Comparison of ENCODE assay signal across 21 cellular contexts in the genomic region with DNA sequence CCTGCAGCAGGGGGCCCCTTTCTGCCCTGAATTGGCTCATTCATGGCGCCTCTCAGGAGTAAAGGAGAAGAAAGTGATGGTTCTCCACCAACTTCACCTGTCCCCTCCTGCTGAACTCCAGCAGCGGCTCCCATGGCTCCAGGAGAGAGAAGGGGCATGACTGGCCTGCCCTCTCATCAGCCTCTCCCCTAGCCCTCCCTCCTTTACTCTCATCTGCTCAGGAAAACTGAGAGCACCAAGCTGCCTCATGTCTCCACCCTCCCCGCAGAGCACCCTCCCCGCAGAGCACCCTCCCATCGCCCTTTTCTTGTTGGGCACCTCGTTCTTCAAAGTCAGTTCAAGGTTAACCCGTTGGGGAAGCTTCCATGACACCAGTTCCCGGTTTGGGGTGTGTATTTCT.
DNase-seq lines count a peak whose midpoint lies in the region; ATAC-seq, FAIRE-seq and TF ChIP-seq lines count a peak whose summit lies in the region.
"Had no signal": no experiment of that assay in that cellular context is flagged by ENCODE, and none has a peak within 500 bp of the region (broad histone marks: within the 10 kb centered on the region; RNA-seq: fewer than 3 reads in every experiment).

No MANE protein-coding gene starts in this region.

- CTCF ChIA-PET in A549 (lab: Yijun Ruan, JAX), result interaction anchor here (1.7 to 1.9 kb wide), 2 partner anchors 11 to 56 kb away, joined by 5 to 6 read pairs; no protein-coding TSS in a partner anchor

- H3K79me1 ChIP-seq in neuronal stem cell (ENCODE audit: low read depth, low read length), result peaks cover 2% of the 10 kb centered on the region

- TF ChIP-seq CTCF in A549 (IDR thresholded peaks at IDR 0.05) (no peak), glutamatergic neuron (IDR thresholded peaks at IDR 0.05; ENCODE audit: partially characterized antibody, unreplicated experiment) (no peak), WERI-Rb-1 (IDR thresholded peaks at IDR 0.05; ENCODE audit: low read depth, low read length) (no peak)

- H3K27ac ChIP-seq in A549 (peak overlapping the region; percentile 38 to 74; a peak in 5 of 6 replicates), neuronal stem cell (replicated peaks; ENCODE audit: low read length) (no peak overlapping the region), WERI-Rb-1 (no peak overlapping the region)
- H3K27ac ChIP-seq: BLaER1, C4-2B, GM23248 had no signal

- H3K23ac ChIP-seq in neuronal stem cell (ENCODE audit: low read depth, low read length, poor library complexity), result no peak overlapping the region

- H3K9ac ChIP-seq in neuronal stem cell (ENCODE audit: low read depth, low read length, poor library complexity), result no peak overlapping the region
- H3K9ac ChIP-seq: BLaER1, GM23248 had no signal

- 91% methylated on average over 8 of the region's 8 CpGs for WGBS in A549 (ENCODE audit: missing lambda C conversion rate)
- no CpG with 5 or more reads among the region's 8 CpGs for WGBS in neuronal stem cell (ENCODE audit: extremely low coverage in 2 of 2, insufficient read length in 2 of 2, insufficient replicate concordance in 1 of 2), 2 donors

- POLR2A ChIA-PET in A549 (lab: Yijun Ruan, JAX), result no interaction called here

- H4K91ac ChIP-seq in neuronal stem cell (ENCODE audit: low read depth, low read length, poor library complexity), result no peak overlapping the region

- H3K9me3 Mint-ChIP-seq in glutamatergic neuron (ENCODE audit: unreplicated experiment), result peaks cover 3% of the 10 kb centered on the region
- no peaks in the 10 kb centered on the region for H3K9me3 Mint-ChIP-seq in stimulated activated effector memory CD8-positive, alpha-beta T cell treated with anti-CD3 and anti-CD28 coated beads, Interleukin-12 subunit alpha, Interleukin-12 subunit beta, amount 100 ng/mL, for 72 hours
- H3K9me3 Mint-ChIP-seq: CD4-positive, CD25-positive, alpha-beta regulatory T cell; CD8-positive, alpha-beta T cell had no signal

- H3K27ac Mint-ChIP-seq in glutamatergic neuron (ENCODE audit: unreplicated experiment), result no peak overlapping the region
- peak overlapping the region; percentile 29 for H3K27ac Mint-ChIP-seq in stimulated activated effector memory CD8-positive, alpha-beta T cell treated with anti-CD3 and anti-CD28 coated beads, Interleukin-12 subunit alpha, Interleukin-12 subunit beta, amount 100 ng/mL, for 72 hours
- H3K27ac Mint-ChIP-seq: B cell; CD4-positive, CD25-positive, alpha-beta regulatory T cell; CD8-positive, alpha-beta T cell had no signal

- no peak overlapping the region for H3K18ac ChIP-seq in neuronal stem cell (ENCODE audit: low read length)

- H4K8ac ChIP-seq in neuronal stem cell (ENCODE audit: low read depth, low read length), result no peak overlapping the region

- H3K4me3 Mint-ChIP-seq in glutamatergic neuron (ENCODE audit: unreplicated experiment), result no peak overlapping the region
- H3K4me3 Mint-ChIP-seq in stimulated activated effector memory CD8-positive, alpha-beta T cell treated with anti-CD3 and anti-CD28 coated beads, Interleukin-12 subunit alpha, Interleukin-12 subunit beta, amount 100 ng/mL, for 72 hours, result no peak overlapping the region
- H3K4me3 Mint-ChIP-seq: B cell; CD4-positive, CD25-positive, alpha-beta regulatory T cell; CD8-positive, alpha-beta T cell had no signal

- H3K9me3 ChIP-seq in A549 (no peaks in the 10 kb centered on the region), neuronal stem cell (replicated peaks in 1 of 2; ENCODE audit: control insufficient read depth in 2 of 2, insufficient read depth in 1 of 2, low read depth in 1 of 2, low read length in 2 of 2) (no peaks in the 10 kb centered on the region), WERI-Rb-1 (ENCODE audit: severe bottlenecking) (no peaks in the 10 kb centered on the region)
- H3K9me3 ChIP-seq: BLaER1, Caco-2 had no signal

- H3K36me3 ChIP-seq in neuronal stem cell (replicated peaks in 1 of 2; ENCODE audit: control insufficient read depth in 2 of 2, insufficient read depth in 2 of 2, low read length in 2 of 2) (peaks cover 0 to 9% of the 10 kb centered on the region in 2 donors), WERI-Rb-1 (no peaks in the 10 kb centered on the region)

- no peak overlapping the region for H3K4ac ChIP-seq in neuronal stem cell (ENCODE audit: low read length)

- peak overlapping the region; percentile 58 for H2AK5ac ChIP-seq in neuronal stem cell (ENCODE audit: low read depth, low read length)

- H3K4me1 Mint-ChIP-seq in glutamatergic neuron (ENCODE audit: low read depth, unreplicated experiment), result peaks cover 6% of the 10 kb centered on the region
- peaks cover 9% of the 10 kb centered on the region for H3K4me1 Mint-ChIP-seq in stimulated activated effector memory CD8-positive, alpha-beta T cell treated with anti-CD3 and anti-CD28 coated beads, Interleukin-12 subunit alpha, Interleukin-12 subunit beta, amount 100 ng/mL, for 72 hours
- H3K4me1 Mint-ChIP-seq: B cell; CD4-positive, CD25-positive, alpha-beta regulatory T cell had no signal

- H3K27me3 Mint-ChIP-seq in glutamatergic neuron (ENCODE audit: unreplicated experiment), result peaks cover 2% of the 10 kb centered on the region
- H3K27me3 Mint-ChIP-seq: CD4-positive, CD25-positive, alpha-beta regulatory T cell had no signal

- TF ChIP-seq POLR2A in A549 (IDR thresholded peaks at IDR 0.05; ENCODE audit: low read length), result no peak

- TF ChIP-seq EP300 in A549 (IDR thresholded peaks at IDR 0.05), result no peak

- H3K27me3 ChIP-seq in neuronal stem cell (ENCODE audit: control insufficient read depth in 3 of 3, insufficient read depth in 3 of 3, low read depth in 1 of 3, low read length in 3 of 3), result no peaks in the 10 kb centered on the region
- H3K27me3 ChIP-seq in WERI-Rb-1 (ENCODE audit: insufficient read depth, low read depth, severe bottlenecking), result no peaks in the 10 kb centered on the region
- H3K27me3 ChIP-seq: BLaER1 had no signal

- H2BK12ac ChIP-seq in neuronal stem cell (ENCODE audit: low read length), result no peak overlapping the region

- H3K4me2 ChIP-seq in A549 (no peak overlapping the region), neuronal stem cell (ENCODE audit: insufficient read depth, low read length, poor library complexity, severe bottlenecking) (no peak overlapping the region)
- H3K4me2 ChIP-seq: BLaER1 had no signal

- H2AFZ ChIP-seq in neuronal stem cell (ENCODE audit: low read length), result no peak overlapping the region
- H2AFZ ChIP-seq: GM23248 had no signal

- peaks cover 5% of the 10 kb centered on the region for H3K36me3 Mint-ChIP-seq in glutamatergic neuron (ENCODE audit: unreplicated experiment)
- peaks cover 4% of the 10 kb centered on the region for H3K36me3 Mint-ChIP-seq in stimulated activated effector memory CD8-positive, alpha-beta T cell treated with anti-CD3 and anti-CD28 coated beads, Interleukin-12 subunit alpha, Interleukin-12 subunit beta, amount 100 ng/mL, for 72 hours
- H3K36me3 Mint-ChIP-seq: CD4-positive, CD25-positive, alpha-beta regulatory T cell; CD8-positive, alpha-beta T cell had no signal

- no peak overlapping the region for H2BK15ac ChIP-seq in neuronal stem cell (ENCODE audit: low read length)

- no peak overlapping the region for H2BK5ac ChIP-seq in neuronal stem cell (ENCODE audit: low read length)

- no peak for FAIRE-seq in A549 (lab: Jason Lieb, UNC)
- FAIRE-seq: G401.6, GM12892, GM19239, H1 had no signal

- H3K4me1 ChIP-seq in A549, result peaks cover 34% of the 10 kb centered on the region
- H3K4me1 ChIP-seq in neuronal stem cell (ENCODE audit: control insufficient read depth in 2 of 2, insufficient read depth in 1 of 2, low read depth in 1 of 2, low read length in 2 of 2), result peaks cover 9 to 11% of the 10 kb centered on the region in 2 donors

- H3K4me3 ChIP-seq in A549 (no peak overlapping the region), neuronal stem cell (ENCODE audit: low read length in 2 of 2) (no peak overlapping the region), WERI-Rb-1 (ENCODE audit: low read depth, low read length) (no peak overlapping the region)
- H3K4me3 ChIP-seq: BLaER1, GM23248 had no signal

- ATAC-seq in A549 (no peak), GM18502 (IDR thresholded peaks at IDR 0.05; ENCODE audit: poor library complexity, unreplicated experiment) (no peak)
- ATAC-seq in stimulated activated effector memory CD8-positive, alpha-beta T cell treated with anti-CD3 and anti-CD28 coated beads, Interleukin-12 subunit alpha, Interleukin-12 subunit beta, amount 100 ng/mL, for 72 hours, result no peak
- ATAC-seq: CD8-positive, alpha-beta T cell had no signal

- DNase-seq in A549 (ENCODE audit: low read depth in 1 of 2, low spot score in 1 of 2) (no peak), glutamatergic neuron (peak; percentile 3), neuronal stem cell (ENCODE audit: low spot score) (no peak), WERI-Rb-1 (no peak)
- DNase-seq in stimulated activated effector memory CD8-positive, alpha-beta T cell treated with anti-CD3 and anti-CD28 coated beads, Interleukin-12 subunit alpha, Interleukin-12 subunit beta, amount 100 ng/mL, for 72 hours (ENCODE audit: low spot score in 2 of 2), result no peak
- DNase-seq: Caco-2; CD4-positive, CD25-positive, alpha-beta regulatory T cell; CD8-positive, alpha-beta T cell; DMS153; DND-41; GM23248; H7; HCEC 1CT had no signal

- no peak overlapping the region for H3K14ac ChIP-seq in neuronal stem cell (ENCODE audit: low read length)

- TF ChIP-seq RAD21 in A549 (conservative IDR thresholded peaks at IDR 0.05 in 1 of 2, IDR thresholded peaks at IDR 0.05 in 1 of 2), result no peak

- H2BK120ac ChIP-seq in neuronal stem cell (ENCODE audit: low read depth, low read length), result no peak overlapping the region

TF ChIP-seq in A549, 52 proteins besides CTCF, POLR2A, EP300 and RAD21:
- TF ChIP-seq CHD4 (IDR thresholded peaks at IDR 0.05; ENCODE audit: borderline replicate concordance) (no peak), GATA3 (IDR thresholded peaks at IDR 0.05; ENCODE audit: borderline replicate concordance) (no peak)

Comparison
In these comparisons a context has a peak if more than half of its experiments do, and no peak if none do; other contexts are left out.
1. H3K27ac ChIP-seq: peak in A549 (2 of 2); none in neuronal stem cell (single experiment) and WERI-Rb-1 (single experiment).